In genomic region chr3:128430276-128430675, GRCh38 we compare ENCODE assay signal across 28 cellular contexts. TPM values are rescaled to one million over a fixed set of nuclear protein-coding genes. Genes with fewer than 3 reads are reported as not detected.
"Had no signal": no experiment of that assay in that cellular context is flagged by ENCODE, and none has a peak within 500 bp of the region (broad histone marks: within the 10 kb centered on the region; RNA-seq: fewer than 3 reads in every experiment).

No MANE protein-coding gene starts in this region.

- H3K36me3 ChIP-seq: esophagus squamous epithelium, gastroesophageal sphincter, left ventricle myocardium inferior, lower lobe of right lung, neutrophil, sigmoid colon, tibial nerve had no signal

- H3K4me3 ChIP-seq: esophagus squamous epithelium, gastroesophageal sphincter, left ventricle myocardium inferior, lower lobe of right lung, sigmoid colon, skin epidermis, testis, tibial nerve had no signal

- H3K9me3 Mint-ChIP-seq: effector memory CD8-positive, alpha-beta T cell; immature natural killer cell; memory B cell; mesothelial cell of epicardium; natural killer cell; stimulated activated naive B cell treated with anti-CD40 and anti-IgM and Interleukin-4, amounts not matched to agents 10 μg/mL and 1 μg/mL and 100 μg/mL, for 72 hours; stimulated activated naive CD8-positive, alpha-beta T cell treated with anti-CD3 and anti-CD28 coated beads, Interleukin-15, amount 100 ng/mL, for 72 hours had no signal

- H3K9me3 ChIP-seq: esophagus squamous epithelium, gastroesophageal sphincter, left ventricle myocardium inferior, lower lobe of right lung, neutrophil, sigmoid colon, testis, tibial nerve had no signal

- H3K36me3 Mint-ChIP-seq: memory B cell, mesothelial cell of epicardium, natural killer cell had no signal

- H3K4me3 Mint-ChIP-seq: effector memory CD8-positive, alpha-beta T cell; immature natural killer cell; memory B cell; natural killer cell; stimulated activated naive B cell treated with anti-CD40 and anti-IgM and Interleukin-4, amounts not matched to agents 10 μg/mL and 1 μg/mL and 100 μg/mL, for 72 hours; stimulated activated naive CD8-positive, alpha-beta T cell treated with anti-CD3 and anti-CD28 coated beads, Interleukin-15, amount 100 ng/mL, for 72 hours had no signal

- DNase-seq: effector memory CD8-positive, alpha-beta T cell; esophagus squamous epithelium; foreskin fibroblast; immature natural killer cell; left cardiac atrium; left ventricle myocardium inferior; lower lobe of right lung; natural killer cell; sigmoid colon; stimulated activated CD4-positive, alpha-beta T cell treated with anti-CD3 and anti-CD28 coated beads, Interleukin-2, amount 100 ng/mL, for 24 hours; stimulated activated CD4-positive, alpha-beta T cell treated with anti-CD3 and anti-CD28 coated beads, Interleukin-4, amount 100 ng/mL, for 4 hours; stimulated activated naive B cell treated with anti-CD40 and anti-IgM and Interleukin-4, amounts not matched to agents 10 μg/mL and 1 μg/mL and 100 μg/mL, for 72 hours; stimulated activated naive CD8-positive, alpha-beta T cell treated with anti-CD3 and anti-CD28 coated beads, Interleukin-15, amount 100 ng/mL, for 72 hours; testis had no signal

- ATAC-seq: effector memory CD8-positive, alpha-beta T cell; gastroesophageal sphincter; left cardiac atrium; lower lobe of right lung; stimulated activated naive B cell treated with anti-CD40 and anti-IgM and Interleukin-4, amounts not matched to agents 10 μg/mL and 1 μg/mL and 100 μg/mL, for 72 hours; stimulated activated naive CD8-positive, alpha-beta T cell treated with anti-CD3 and anti-CD28 coated beads, Interleukin-15, amount 100 ng/mL, for 72 hours had no signal

- H3K27ac Mint-ChIP-seq: effector memory CD8-positive, alpha-beta T cell; immature natural killer cell; memory B cell; mesothelial cell of epicardium; natural killer cell; stimulated activated naive CD8-positive, alpha-beta T cell treated with anti-CD3 and anti-CD28 coated beads, Interleukin-15, amount 100 ng/mL, for 72 hours had no signal

- H3K27ac ChIP-seq: esophagus squamous epithelium, gastroesophageal sphincter, left ventricle myocardium inferior, lower lobe of right lung, neutrophil, sigmoid colon, skin epidermis, testis, tibial nerve had no signal

- H3K27me3 ChIP-seq: testis had no signal

- FAIRE-seq: keratinocyte had no signal

RNA-seq across cellular contexts. Expression of gene DNAJB8, which starts 36.4 kb away (rescaled TPM):
- total RNA-seq: epithelial cell of proximal tubule, esophagus squamous epithelium, gastroesophageal sphincter, left cardiac atrium, left ventricle myocardium inferior, lower lobe of right lung, mesothelial cell of epicardium, mucosa of gallbladder, myocyte, natural killer cell, osteoblast, pulmonary artery endothelial cell, sigmoid colon, subcutaneous adipose tissue, tibial nerve, urinary bladder had no signal
- polyA plus RNA-seq: immature natural killer cell, keratinocyte, sigmoid colon, urinary bladder had no signal
